In genomic region chr17:81386646-81387234, GRCh38 we compare ENCODE assay signal across 8 cellular contexts. TPM values are rescaled to one million over a fixed set of nuclear protein-coding genes. Genes with fewer than 3 reads are reported as not detected.
DNase-seq lines count a peak whose midpoint lies in the region; ATAC-seq and TF ChIP-seq lines count a peak whose summit lies in the region.

No MANE protein-coding gene starts in this region.

- ATAC-seq in HG03159 (IDR thresholded peaks at IDR 0.05; ENCODE audit: unreplicated experiment) (no peak), HG03378 (IDR thresholded peaks at IDR 0.05; ENCODE audit: unreplicated experiment) (no peak), HG03097 (IDR thresholded peaks at IDR 0.05; ENCODE audit: low FRiP score, unreplicated experiment) (no peak), GM19035 (IDR thresholded peaks at IDR 0.05; ENCODE audit: unreplicated experiment) (no peak)

- H3K27me3 Mint-ChIP-seq in nephron (ENCODE audit: low read depth), result no peaks in the 10 kb centered on the region

- peaks cover 40 to 62% (median 60%) of the 10 kb centered on the region in 4 donors for H3K4me1 ChIP-seq in esophagus muscularis mucosa

- peak overlapping the region; percentile 96 to 99 (median 99) for H3K27ac Mint-ChIP-seq in nephron

- peak overlapping the region; percentile 94 for H3K27ac ChIP-seq in RWPE1
- peak overlapping the region; percentile 96 to 100 (median 99) for H3K27ac ChIP-seq in esophagus muscularis mucosa (replicated peaks in 1 of 4)

- no peaks in the 10 kb centered on the region for H3K9me3 Mint-ChIP-seq in nephron

- peak overlapping the region; percentile 68 for H3K4me3 ChIP-seq in GM06990 (replicated peaks; ENCODE audit: low read depth, low read length)
- H3K4me3 ChIP-seq in esophagus muscularis mucosa, result peak overlapping the region; percentile 82 to 91 (median 86)

- TF ChIP-seq CTCF in GM06990 (IDR thresholded peaks at IDR 0.05; ENCODE audit: insufficient read depth, low read length, poor library complexity, severe bottlenecking), result no peak
- TF ChIP-seq CTCF in RWPE1 (conservative IDR thresholded peaks at IDR 0.05; ENCODE audit: low read depth), result no peak
- TF ChIP-seq CTCF in esophagus muscularis mucosa (IDR thresholded peaks at IDR 0.05), result no peak
- TF ChIP-seq CTCF in nephron (IDR thresholded peaks at IDR 0.05; ENCODE audit: unreplicated experiment in 3 of 3), result no peak

- CTCF ChIA-PET in RWPE1 (lab: Yijun Ruan, JAX), result no interaction called here

- H3K4me1 Mint-ChIP-seq in nephron, result peaks cover 57% of the 10 kb centered on the region

- no peak for TF ChIP-seq POLR2A in esophagus muscularis mucosa (IDR thresholded peaks at IDR 0.05; ENCODE audit: low read depth)

- no peaks in the 10 kb centered on the region for H3K36me3 Mint-ChIP-seq in nephron (ENCODE audit: low read depth)

- H3K27me3 ChIP-seq in GM06990 (replicated peaks; ENCODE audit: control insufficient read depth, insufficient read depth, low read length) (no peaks in the 10 kb centered on the region; the same call in 1 of the 2 replicates), esophagus muscularis mucosa (no peaks in the 10 kb centered on the region)

- no peak for DNase-seq in GM06990 (ENCODE audit: extremely low read depth, insufficient read length)
- DNase-seq in RWPE1 (ENCODE audit: low spot score), result no peak
- DNase-seq in esophagus muscularis mucosa (ENCODE audit: extremely low spot score), result no peak

- WGBS in esophagus muscularis mucosa, result no CpG with 5 or more reads among the region's 82 CpGs

- POLR2A ChIA-PET in RWPE1 (lab: Yijun Ruan, JAX; ENCODE audit: low non-redundant PET), result no interaction called here

- no peaks in the 10 kb centered on the region for H3K9me3 ChIP-seq in esophagus muscularis mucosa

- 0 out of 2 replicates have a peak, but pooled peaks cover 1% of the 10 kb centered on the region for H3K36me3 ChIP-seq in GM06990 (ENCODE audit: control insufficient read depth, insufficient read depth, low read length)
- no peaks in the 10 kb centered on the region for H3K36me3 ChIP-seq in esophagus muscularis mucosa

- H3K4me3 Mint-ChIP-seq in nephron, result peak overlapping the region; percentile 80 to 89 (median 86)

- intact Hi-C loops in esophagus muscularis mucosa (cut with DNase I), result no loop called here

- TF ChIP-seq EP300 in esophagus muscularis mucosa (IDR thresholded peaks at IDR 0.05), result no peak

RNA-seq across cellular contexts. Expression of gene BAHCC1, which starts 8.5 kb away (rescaled TPM):
- total RNA-seq in esophagus muscularis mucosa, result 10 to 100 TPM; 15.9 to 38.1 (median 21.1) TPM
